Comparison of ENCODE assay signal across 18 cellular contexts in genomic region chr11:86873573-86874083, GRCh38.
DNase-seq lines count a peak whose midpoint lies in the region; ATAC-seq, FAIRE-seq and TF ChIP-seq lines count a peak whose summit lies in the region.
"Had no signal": no experiment of that assay in that cellular context is flagged by ENCODE, and none has a peak within 500 bp of the region (broad histone marks: within the 10 kb centered on the region; RNA-seq: fewer than 3 reads in every experiment).

No MANE protein-coding gene starts in this region.

- BruUV-seq in A673 (replicated peaks; lab: Mats Ljungman, UMichigan) = no TSS peak

- TF ChIP-seq CTCF in A673 (conservative IDR thresholded peaks at IDR 0.05; ENCODE audit: low read depth, low read length) (no peak), bronchial epithelial cell (IDR thresholded peaks at IDR 0.05; ENCODE audit: insufficient read depth, low read length, severe bottlenecking) (no peak), fibroblast of the aortic adventitia (IDR thresholded peaks at IDR 0.05; ENCODE audit: insufficient read depth, low read length) (no peak)

- CTCF ChIA-PET in A673 (lab: Charles Lee) = interaction anchor here (0.6 kb wide), 1 partner anchor 43 kb away, joined by 3 read pairs; no protein-coding TSS in a partner anchor

- H3K4me1 ChIP-seq in A673 (ENCODE audit: insufficient read depth, low read length, poor library complexity, severe bottlenecking) = peaks cover 23% of the 10 kb centered on the region

- intact Hi-C loops in A673 (cut with micrococcal nuclease; ENCODE audit: unreplicated experiment) = loop anchor here (5.0 kb wide), 1 partner anchor 419 kb away; no protein-coding TSS in a partner anchor

- H3K36me3 ChIP-seq in A673 (ENCODE audit: insufficient read depth, low read length, poor library complexity, severe bottlenecking) (no peaks in the 10 kb centered on the region), bronchial epithelial cell (ENCODE audit: control insufficient read depth, insufficient read depth, low read length) (no peaks in the 10 kb centered on the region)

- H3K27me3 ChIP-seq in A673 (replicated peaks; ENCODE audit: insufficient read depth, low read depth, low read length, poor library complexity) = no peaks in the 10 kb centered on the region
- H3K27me3 ChIP-seq in bronchial epithelial cell (ENCODE audit: control insufficient read depth, insufficient read depth, low read length) = no peaks in the 10 kb centered on the region

- peak; percentile 13 for FAIRE-seq in bronchial epithelial cell (lab: Jason Lieb, UNC)
- FAIRE-seq: H1 had no signal

- POLR2A ChIA-PET in A673 (lab: Charles Lee; ENCODE audit: low non-redundant PET) = no interaction called here

- no peak for ATAC-seq in HG02938 (IDR thresholded peaks at IDR 0.05; ENCODE audit: unreplicated experiment)

- no peaks in the 10 kb centered on the region for H3K9me3 ChIP-seq in A673 (ENCODE audit: low read depth, low read length, poor library complexity, severe bottlenecking)
- H3K9me3 ChIP-seq: Caco-2 had no signal

- H3K4me3 ChIP-seq in A673 (ENCODE audit: low read depth, low read length, poor library complexity, severe bottlenecking) (no peak overlapping the region), bronchial epithelial cell (ENCODE audit: low read depth, low read length) (no peak overlapping the region), fibroblast of the aortic adventitia (ENCODE audit: low read depth, low read length) (no peak overlapping the region)

- DNase-seq in A673 (ENCODE audit: low spot score) (peak; percentile 11), NOMO-1 treated with DMSO at 0.1 percent for 48 hours (lab: John Stamatoyannopoulos, UW; ENCODE audit: unreplicated experiment) (peak; percentile 58), bronchial epithelial cell (ENCODE audit: low read depth) (peak; percentile 7), fibroblast of the aortic adventitia (ENCODE audit: low read depth) (peak; percentile 45), NCI-H2171 treated with DMSO at 0.1 percent for 48 hours (lab: John Stamatoyannopoulos, UW) (no peak), DMS79 (lab: John Stamatoyannopoulos, UW) (no peak), anterior cingulate cortex (lab: John Stamatoyannopoulos, UW) (no peak)
- DNase-seq: Caco-2, GDM1, HFFc6, KG1, NCI-H1105, NCI-H1930, NCI-H510A treated with DMSO at 0.1 percent for 48 hours, RPMI8226 had no signal

- no peak overlapping the region for H3K27ac ChIP-seq in A673 (ENCODE audit: low read depth, low read length, poor library complexity, severe bottlenecking)
- H3K27ac ChIP-seq: HL-60 had no signal

Comparison
In these comparisons a context has a peak if more than half of its experiments do, and no peak if none do; other contexts are left out.
1. DNase-seq: peak in A673 (single experiment), NOMO-1 treated with DMSO at 0.1 percent for 48 hours (single experiment), bronchial epithelial cell (single experiment) and fibroblast of the aortic adventitia (single experiment); none in NCI-H2171 treated with DMSO at 0.1 percent for 48 hours (single experiment), DMS79 (single experiment) and anterior cingulate cortex (0 of 58).